8 cellular contexts compared by ENCODE assay signal in the genomic region with DNA sequence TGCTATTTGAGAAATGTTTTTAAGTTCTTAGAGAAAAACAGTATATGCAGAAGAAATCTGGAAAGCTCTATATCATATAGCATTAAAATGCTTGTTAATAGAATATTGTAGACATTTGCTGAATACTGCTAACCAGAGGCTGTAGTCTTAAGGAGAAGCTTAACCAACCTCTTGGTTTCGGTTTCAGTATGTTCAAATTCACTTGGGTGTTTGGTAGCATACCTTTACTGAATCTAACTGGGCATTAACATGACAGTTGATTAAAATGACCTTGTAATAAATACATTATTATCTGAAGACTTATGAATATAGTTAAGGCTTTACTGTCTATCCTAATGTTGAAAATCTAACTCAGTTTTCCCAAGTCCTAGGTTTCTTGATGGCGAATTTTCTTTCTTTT. TPM values are rescaled to one million over a fixed set of nuclear protein-coding genes. Genes with fewer than 3 reads are reported as not detected.
DNase-seq lines count a peak whose midpoint lies in the region; ATAC-seq and TF ChIP-seq lines count a peak whose summit lies in the region.

No MANE protein-coding gene starts in this region.

- H3K9me3 Mint-ChIP-seq in Calu3 (ENCODE audit: low read depth, unreplicated experiment), result no peaks in the 10 kb centered on the region

- TF ChIP-seq CTCF in Calu3 (IDR thresholded peaks at IDR 0.05; ENCODE audit: unreplicated experiment) (no peak), fibroblast of villous mesenchyme (IDR thresholded peaks at IDR 0.05; ENCODE audit: insufficient read depth, low read depth, low read length) (no peak), lower leg skin (IDR thresholded peaks at IDR 0.05) (no peak)

- 74 to 80% methylated on average over 2 of the region's 2 CpGs for WGBS in lower leg skin, 2 donors

- H3K4me1 Mint-ChIP-seq in Calu3 (ENCODE audit: low read depth, unreplicated experiment), result peaks cover 9% of the 10 kb centered on the region

- H3K27me3 Mint-ChIP-seq in Calu3 (ENCODE audit: unreplicated experiment), result no peaks in the 10 kb centered on the region

- no peak overlapping the region for H3K4me3 ChIP-seq in fibroblast of villous mesenchyme (ENCODE audit: low read depth, low read length)
- no peak overlapping the region for H3K4me3 ChIP-seq in lower leg skin (ENCODE audit: low read depth, poor library complexity, severe bottlenecking)

- no peak overlapping the region for H3K4me3 Mint-ChIP-seq in Calu3 (ENCODE audit: low read depth, unreplicated experiment)

- peak overlapping the region; percentile 88 for H3K27ac Mint-ChIP-seq in Calu3 (ENCODE audit: unreplicated experiment)

- intact Hi-C loops in Calu3 (cut with micrococcal nuclease; ENCODE audit: unreplicated experiment) (no loop called here), lower leg skin (cut with DNase I; ENCODE audit: low total_unique reads) (no loop called here)

- no peak for TF ChIP-seq POLR2A in lower leg skin (IDR thresholded peaks at IDR 0.05)

- H3K36me3 Mint-ChIP-seq in Calu3 (ENCODE audit: insufficient read depth, unreplicated experiment), result peaks cover 58% of the 10 kb centered on the region

- no TSS peak for BruUV-seq in Calu3 (replicated peaks; lab: Mats Ljungman, UMichigan)

- peak; percentile 52 for ATAC-seq in GM21529 (IDR thresholded peaks at IDR 0.05; ENCODE audit: unreplicated experiment)
- ATAC-seq in HG03095 (IDR thresholded peaks at IDR 0.05; ENCODE audit: unreplicated experiment), result no peak

- no peak for DNase-seq in Calu3
- DNase-seq in NAMALWA (ENCODE audit: low spot score), result peak; percentile 54
- DNase-seq in fibroblast of villous mesenchyme (ENCODE audit: low read depth), result peak; percentile 42
- no peak for DNase-seq in DMS79 (lab: John Stamatoyannopoulos, UW)
- no peak for DNase-seq in effector CD4-positive, alpha-beta T cell
- no peak for DNase-seq in lower leg skin (ENCODE audit: low spot score in 2 of 2)

- CTCF ChIA-PET in Calu3 (lab: Charles Lee), result interaction anchor here (0.5 to 0.6 kb wide), 2 partner anchors 177 to 261 kb away, joined by 4 to 7 read pairs; a partner anchor contains a TSS

RNA-seq across cellular contexts. Expression of a gene that starts 5.4 kb away (rescaled TPM):
- total RNA-seq in Calu3 (2022) (45.0 and 48.8 TPM in 2 replicates), fibroblast of villous mesenchyme (30.9 and 46.2 TPM in 2 replicates), lower leg skin (100 to 1,000 TPM in 3 of 4 donors, 10 to 100 TPM in 1; 91.9 to 137 (median 119) TPM)

RNA-seq across cellular contexts. Expression of a gene that starts 31.1 kb away (rescaled TPM):
- total RNA-seq in Calu3 (2022), result 5.2 and 5.6 TPM in 2 replicates
- 6.4 and 11.2 TPM in 2 replicates for total RNA-seq in fibroblast of villous mesenchyme
- 1 to 10 TPM; 7.1 to 9.8 (median 9.0) TPM for total RNA-seq in lower leg skin

Comparison
In these comparisons a context has a peak if more than half of its experiments do, and no peak if none do; other contexts are left out.
1. DNase-seq: peak in NAMALWA (single experiment) and fibroblast of villous mesenchyme (single experiment); none in Calu3 (single experiment), DMS79 (single experiment), effector CD4-positive, alpha-beta T cell (single experiment) and lower leg skin (0 of 2).